Comparison of ENCODE assay signal across 9 cellular contexts in genomic region chr6:20688710-20689500, GRCh38.
A peak's percentile ranks its signal among the peaks of the same experiment; 100 is the strongest.
DNase-seq lines count a peak whose midpoint lies in the region; ATAC-seq and TF ChIP-seq lines count a peak whose summit lies in the region.
"Had no signal": no experiment of that assay in that cellular context is flagged by ENCODE, and none has a peak within 500 bp of the region (broad histone marks: within the 10 kb centered on the region; RNA-seq: fewer than 3 reads in every experiment).

No MANE protein-coding gene starts in this region.

- no peaks in the 10 kb centered on the region for H3K9me3 Mint-ChIP-seq in activated CD4-positive, alpha-beta T cell treated with anti-CD3 and anti-CD28 coated beads, Interleukin-2, amount 10 ng/mL, durations not matched to agents 7 days and 5 days
- H3K9me3 Mint-ChIP-seq: activated B cell treated with CpG ODN at 0.5 μM for 24 hours had no signal

- no peak overlapping the region for H3K4me3 Mint-ChIP-seq in activated CD4-positive, alpha-beta T cell treated with anti-CD3 and anti-CD28 coated beads, Interleukin-2, amount 10 ng/mL, durations not matched to agents 7 days and 5 days

- POLR2A ChIA-PET in activated CD4-positive, alpha-beta T cell treated with anti-CD3 and anti-CD28 coated beads, Interleukin-2, amount 10 ng/mL, durations not matched to agents 7 days and 5 days (lab: Charles Lee), result no interaction called here

- H3K36me3 Mint-ChIP-seq in activated CD4-positive, alpha-beta T cell treated with anti-CD3 and anti-CD28 coated beads, Interleukin-2, amount 10 ng/mL, durations not matched to agents 7 days and 5 days (ENCODE audit: low read depth), result peaks cover 8% of the 10 kb centered on the region

- no peak overlapping the region for H3K27ac ChIP-seq in substantia nigra (ENCODE audit: low read depth, low read length, poor library complexity, severe bottlenecking)

- DNase-seq in activated CD4-positive, alpha-beta T cell treated with anti-CD3 and anti-CD28 coated beads, Interleukin-2, amount 10 ng/mL, durations not matched to agents 7 days and 5 days, result no peak
- DNase-seq in activated CD4-positive, alpha-beta T cell treated with anti-CD3 and anti-CD28 coated beads for 1 hour, result no peak
- DNase-seq in NCI-H345 treated with DMSO at 0.1 percent for 48 hours (lab: John Stamatoyannopoulos, UW; ENCODE audit: unreplicated experiment) (peak; percentile 67), fibroblast of mammary gland (ENCODE audit: low read depth) (peak; percentile 74), 8988T (no peak), substantia nigra (lab: John Stamatoyannopoulos, UW) (no peak)
- no peak for DNase-seq in activated CD4-positive, alpha-beta T cell treated with anti-CD3 and anti-CD28 coated beads for 48 hours
- DNase-seq: activated B cell treated with CpG ODN at 0.5 μM for 24 hours had no signal

- TF ChIP-seq CTCF in fibroblast of mammary gland (conservative IDR thresholded peaks at IDR 0.05; ENCODE audit: control insufficient read depth, insufficient read depth, low read depth, low read length), result no peak

- H3K4me3 ChIP-seq in fibroblast of mammary gland (ENCODE audit: control insufficient read depth, low read depth, low read length), result no peak overlapping the region

- peak; percentile 81 for ATAC-seq in HG02840 (IDR thresholded peaks at IDR 0.05; ENCODE audit: low FRiP score, unreplicated experiment)

- H3K4me1 Mint-ChIP-seq in activated CD4-positive, alpha-beta T cell treated with anti-CD3 and anti-CD28 coated beads, Interleukin-2, amount 10 ng/mL, durations not matched to agents 7 days and 5 days, result peaks cover 17% of the 10 kb centered on the region

- H3K27me3 Mint-ChIP-seq in activated CD4-positive, alpha-beta T cell treated with anti-CD3 and anti-CD28 coated beads, Interleukin-2, amount 10 ng/mL, durations not matched to agents 7 days and 5 days, result no peaks in the 10 kb centered on the region
- H3K27me3 Mint-ChIP-seq: activated B cell treated with CpG ODN at 0.5 μM for 24 hours had no signal

- CTCF ChIA-PET in activated CD4-positive, alpha-beta T cell treated with anti-CD3 and anti-CD28 coated beads, Interleukin-2, amount 10 ng/mL, durations not matched to agents 7 days and 5 days (lab: Charles Lee), result interaction anchor here (0.8 to 0.9 kb wide), 2 partner anchors 15 to 64 kb away, joined by 3 read pairs; no protein-coding TSS in a partner anchor

- peak overlapping the region; percentile 21 for H3K27ac Mint-ChIP-seq in activated CD4-positive, alpha-beta T cell treated with anti-CD3 and anti-CD28 coated beads, Interleukin-2, amount 10 ng/mL, durations not matched to agents 7 days and 5 days
- H3K27ac Mint-ChIP-seq: activated B cell treated with CpG ODN at 0.5 μM for 24 hours had no signal

Comparison
In these comparisons a context has a peak if more than half of its experiments do, and no peak if none do; other contexts are left out.
1. DNase-seq: peak in NCI-H345 treated with DMSO at 0.1 percent for 48 hours (single experiment) and fibroblast of mammary gland (single experiment); none in activated CD4-positive, alpha-beta T cell treated with anti-CD3 and anti-CD28 coated beads, Interleukin-2, amount 10 ng/mL, durations not matched to agents 7 days and 5 days (single experiment), activated CD4-positive, alpha-beta T cell treated with anti-CD3 and anti-CD28 coated beads for 1 hour (single experiment), 8988T (single experiment), substantia nigra (0 of 49) and activated CD4-positive, alpha-beta T cell treated with anti-CD3 and anti-CD28 coated beads for 48 hours (single experiment).